In the genomic region with DNA sequence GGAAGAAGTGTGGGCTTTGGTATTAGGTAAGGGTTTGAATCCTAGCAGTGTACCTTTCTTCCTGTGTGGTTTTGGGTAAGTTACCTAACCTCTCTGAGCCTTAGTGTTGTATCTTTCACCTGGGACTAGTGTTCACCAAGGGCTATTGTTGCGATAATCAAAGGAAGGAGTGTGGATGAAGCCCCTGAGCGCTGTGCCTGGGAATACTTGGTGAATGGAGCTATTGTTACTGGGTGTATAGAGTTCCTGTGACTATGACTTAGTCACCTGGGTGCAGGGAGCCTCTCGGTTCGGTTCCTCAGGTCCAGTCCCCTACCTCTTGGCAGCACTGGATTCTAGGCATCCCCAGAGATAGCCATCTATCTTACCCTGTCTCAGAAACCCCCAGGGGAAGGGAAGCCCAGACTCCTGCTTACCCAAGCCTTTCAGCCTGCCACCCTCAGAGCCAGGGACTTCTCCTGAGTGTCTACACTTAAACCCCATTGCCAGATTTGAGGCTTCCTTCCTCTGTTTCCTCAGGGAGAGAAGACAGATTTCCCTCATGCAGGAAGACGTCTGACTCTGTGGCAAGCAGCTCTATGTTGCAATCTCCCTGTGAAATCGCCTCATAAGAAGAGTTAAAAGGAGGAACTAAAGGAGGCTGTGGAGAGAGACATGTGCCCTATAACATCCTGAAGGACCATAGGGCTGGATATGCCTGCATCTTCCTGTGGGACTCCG, we compare ENCODE assay signal across 13 cellular contexts.
DNase-seq lines count a peak whose midpoint lies in the region; ATAC-seq and TF ChIP-seq lines count a peak whose summit lies in the region.
"Had no signal": no experiment of that assay in that cellular context is flagged by ENCODE, and none has a peak within 500 bp of the region (broad histone marks: within the 10 kb centered on the region; RNA-seq: fewer than 3 reads in every experiment).

No MANE protein-coding gene starts in this region.

- no peaks in the 10 kb centered on the region for H3K36me3 ChIP-seq in WERI-Rb-1

- H3K9me3 ChIP-seq in WERI-Rb-1 (ENCODE audit: severe bottlenecking), result no peaks in the 10 kb centered on the region

- H3K4me3 ChIP-seq in WERI-Rb-1 (ENCODE audit: low read depth, low read length), result no peak overlapping the region
- H3K4me3 ChIP-seq: hepatocyte, skin epidermis had no signal

- no peaks in the 10 kb centered on the region for H3K27me3 ChIP-seq in WERI-Rb-1 (ENCODE audit: insufficient read depth, low read depth, severe bottlenecking)
- H3K27me3 ChIP-seq: hepatocyte had no signal

- DNase-seq in activated effector memory CD4-positive, alpha-beta T cell treated with anti-CD3 and anti-CD28 coated beads, Interleukin-2, amount 50 U/mL, for 16 hours, result peak; percentile 5
- DNase-seq in activated effector memory CD4-positive, alpha-beta T cell treated with Interleukin-2 at 50 U/mL for 16 hours, result no peak
- peak; percentile 0 for DNase-seq in WERI-Rb-1
- peak; percentile 62 for DNase-seq in iris pigment epithelial cell (ENCODE audit: low read depth)
- DNase-seq in ureter (ENCODE audit: low spot score), result peak; percentile 39
- DNase-seq in kidney glomerular epithelial cell (lab: John Stamatoyannopoulos, UW), result no peak
- no peak for DNase-seq in dermis blood vessel endothelial cell
- DNase-seq: activated naive CD4-positive, alpha-beta T cell treated with anti-CD3 and anti-CD28 coated beads, Interleukin-2, amount 50 U/mL, for 16 hours; DMS79 treated with DMSO at 0.1 percent for 48 hours; NCI-H187 treated with DMSO at 0.1 percent for 48 hours had no signal

- no peak for TF ChIP-seq CTCF in WERI-Rb-1 (IDR thresholded peaks at IDR 0.05; ENCODE audit: low read depth, low read length)

- H3K27ac ChIP-seq in WERI-Rb-1, result no peak overlapping the region
- H3K27ac ChIP-seq: hepatocyte, skin epidermis had no signal

- ATAC-seq in GM18867 (IDR thresholded peaks at IDR 0.05; ENCODE audit: unreplicated experiment), result no peak

Comparison
In these comparisons a context has a peak if more than half of its experiments do, and no peak if none do; other contexts are left out.
1. DNase-seq: peak in activated effector memory CD4-positive, alpha-beta T cell treated with anti-CD3 and anti-CD28 coated beads, Interleukin-2, amount 50 U/mL, for 16 hours (single experiment), WERI-Rb-1 (single experiment), iris pigment epithelial cell (single experiment) and ureter (single experiment); none in activated effector memory CD4-positive, alpha-beta T cell treated with Interleukin-2 at 50 U/mL for 16 hours (single experiment), kidney glomerular epithelial cell (single experiment) and dermis blood vessel endothelial cell (single experiment).